Comparison of ENCODE assay signal across 17 cellular contexts in genomic region chr1:81703736-81704463, GRCh38.
DNase-seq lines count a peak whose midpoint lies in the region; ATAC-seq and TF ChIP-seq lines count a peak whose summit lies in the region.
"Had no signal": no experiment of that assay in that cellular context is flagged by ENCODE, and none has a peak within 500 bp of the region (broad histone marks: within the 10 kb centered on the region; RNA-seq: fewer than 3 reads in every experiment).

No MANE protein-coding gene starts in this region.

- no peak overlapping the region for H3K4me3 ChIP-seq in RWPE2 (ENCODE audit: severe bottlenecking)
- no peak overlapping the region for H3K4me3 ChIP-seq in fibroblast of mammary gland (ENCODE audit: control insufficient read depth, low read depth, low read length)
- H3K4me3 ChIP-seq: prostate gland, upper lobe of left lung had no signal

- H3K9me3 ChIP-seq in RWPE2 (ENCODE audit: severe bottlenecking) (no peaks in the 10 kb centered on the region), T-helper 17 cell (ENCODE audit: control insufficient read depth, low read length, poor library complexity, severe bottlenecking) (no peaks in the 10 kb centered on the region)
- H3K9me3 ChIP-seq: prostate gland, upper lobe of left lung had no signal

- DNase-seq in EH (ENCODE audit: low read depth) (peak; percentile 58), RWPE2 (ENCODE audit: low spot score) (no peak), fibroblast of mammary gland (ENCODE audit: low read depth) (peak; percentile 77), osteocyte (ENCODE audit: extremely low spot score, unreplicated experiment) (no peak), T-helper 17 cell (no peak), 8988T (no peak)
- DNase-seq in activated T-helper 2 cell treated with anti-CD3 and anti-CD28 coated beads, Interferon-gamma antibody, Interleukin-2, Interleukin-4, amounts not matched to agents 10 μg/mL and 5 μg/mL and 100 μg/mL, durations not matched to agents 14 hours and 24 hours and 36 hours (ENCODE audit: low spot score), result no peak
- DNase-seq in activated CD8-positive, alpha-beta memory T cell treated with anti-CD3 and anti-CD28 coated beads, Interleukin-2, amount 50 U/mL, for 4 hours, result no peak
- DNase-seq: DMS79 treated with DMSO at 0.1 percent for 48 hours; Kasumi-1; NCI-H2029; NCI-H774; stimulated activated CD8-positive, alpha-beta memory T cell treated with anti-CD3 and anti-CD28 coated beads, Interleukin-4, amount 100 ng/mL, for 48 hours; upper lobe of left lung; WERI-Rb-1 had no signal

- H3K4me3 Mint-ChIP-seq in osteocyte (ENCODE audit: unreplicated experiment) (no peak overlapping the region), T-helper 17 cell (no peak overlapping the region)
- H3K4me3 Mint-ChIP-seq in activated T-helper 2 cell treated with anti-CD3 and anti-CD28 coated beads, Interferon-gamma antibody, Interleukin-2, Interleukin-4, amounts not matched to agents 10 μg/mL and 5 μg/mL and 100 μg/mL, durations not matched to agents 14 hours and 24 hours and 36 hours (ENCODE audit: low read depth), result no peak overlapping the region

- H3K4me1 Mint-ChIP-seq in osteocyte (ENCODE audit: unreplicated experiment) (peaks cover 63% of the 10 kb centered on the region), T-helper 17 cell (no peaks in the 10 kb centered on the region)
- H3K4me1 Mint-ChIP-seq in activated T-helper 2 cell treated with anti-CD3 and anti-CD28 coated beads, Interferon-gamma antibody, Interleukin-2, Interleukin-4, amounts not matched to agents 10 μg/mL and 5 μg/mL and 100 μg/mL, durations not matched to agents 14 hours and 24 hours and 36 hours (ENCODE audit: low read depth), result no peaks in the 10 kb centered on the region

- intact Hi-C loops in activated T-helper 2 cell treated with anti-CD3 and anti-CD28 coated beads, Interferon-gamma antibody, Interleukin-2, Interleukin-4, amounts not matched to agents 10 μg/mL and 5 μg/mL and 100 μg/mL, durations not matched to agents 14 hours and 24 hours and 36 hours (cut with micrococcal nuclease), result no loop called here

- H3K36me3 Mint-ChIP-seq in osteocyte (ENCODE audit: unreplicated experiment), result no peaks in the 10 kb centered on the region
- H3K36me3 Mint-ChIP-seq in T-helper 17 cell (ENCODE audit: low read depth), result peaks cover 2% of the 10 kb centered on the region
- no peaks in the 10 kb centered on the region for H3K36me3 Mint-ChIP-seq in activated T-helper 2 cell treated with anti-CD3 and anti-CD28 coated beads, Interferon-gamma antibody, Interleukin-2, Interleukin-4, amounts not matched to agents 10 μg/mL and 5 μg/mL and 100 μg/mL, durations not matched to agents 14 hours and 24 hours and 36 hours (ENCODE audit: low read depth)
- H3K36me3 Mint-ChIP-seq: activated naive CD4-positive, alpha-beta T cell treated with anti-CD3 and anti-CD28 coated beads, Interleukin-2, amount 50 U/mL, for 72 hours had no signal

- TF ChIP-seq CTCF in RWPE2 (IDR thresholded peaks at IDR 0.05; ENCODE audit: poor library complexity, severe bottlenecking) (no peak), fibroblast of mammary gland (conservative IDR thresholded peaks at IDR 0.05; ENCODE audit: control insufficient read depth, insufficient read depth, low read depth, low read length) (no peak), osteocyte (IDR thresholded peaks at IDR 0.05) (no peak)

- H3K36me3 ChIP-seq in RWPE2 (ENCODE audit: low read depth), result no peaks in the 10 kb centered on the region
- H3K36me3 ChIP-seq: prostate gland, upper lobe of left lung, WERI-Rb-1 had no signal

- peaks cover 51% of the 10 kb centered on the region for H3K4me1 ChIP-seq in RWPE2 (ENCODE audit: insufficient read depth, poor library complexity, severe bottlenecking)

- H3K27me3 ChIP-seq in RWPE2 (ENCODE audit: insufficient read depth, poor library complexity, severe bottlenecking), result no peaks in the 10 kb centered on the region
- H3K27me3 ChIP-seq: upper lobe of left lung had no signal

- peak overlapping the region; percentile 92 for H3K27ac ChIP-seq in RWPE2 (ENCODE audit: poor library complexity, severe bottlenecking)
- H3K27ac ChIP-seq: prostate gland, upper lobe of left lung, WERI-Rb-1 had no signal

- no peaks in the 10 kb centered on the region for H3K9me3 Mint-ChIP-seq in osteocyte (ENCODE audit: unreplicated experiment)
- H3K9me3 Mint-ChIP-seq in activated T-helper 2 cell treated with anti-CD3 and anti-CD28 coated beads, Interferon-gamma antibody, Interleukin-2, Interleukin-4, amounts not matched to agents 10 μg/mL and 5 μg/mL and 100 μg/mL, durations not matched to agents 14 hours and 24 hours and 36 hours, result peaks cover 3% of the 10 kb centered on the region

- H3K27me3 Mint-ChIP-seq in osteocyte (ENCODE audit: unreplicated experiment) (no peaks in the 10 kb centered on the region), T-helper 17 cell (no peaks in the 10 kb centered on the region)
- no peaks in the 10 kb centered on the region for H3K27me3 Mint-ChIP-seq in activated T-helper 2 cell treated with anti-CD3 and anti-CD28 coated beads, Interferon-gamma antibody, Interleukin-2, Interleukin-4, amounts not matched to agents 10 μg/mL and 5 μg/mL and 100 μg/mL, durations not matched to agents 14 hours and 24 hours and 36 hours (ENCODE audit: low read depth)

- peak overlapping the region; percentile 79 for H3K27ac Mint-ChIP-seq in osteocyte (ENCODE audit: unreplicated experiment)
- H3K27ac Mint-ChIP-seq in T-helper 17 cell, result no peak overlapping the region
- H3K27ac Mint-ChIP-seq in activated T-helper 2 cell treated with anti-CD3 and anti-CD28 coated beads, Interferon-gamma antibody, Interleukin-2, Interleukin-4, amounts not matched to agents 10 μg/mL and 5 μg/mL and 100 μg/mL, durations not matched to agents 14 hours and 24 hours and 36 hours, result no peak overlapping the region
- H3K27ac Mint-ChIP-seq: activated naive CD4-positive, alpha-beta T cell treated with anti-CD3 and anti-CD28 coated beads, Interleukin-2, amount 50 U/mL, for 72 hours had no signal

- ATAC-seq in RWPE2 (ENCODE audit: low read depth) (peak; percentile 32), T-helper 17 cell (no peak)
- ATAC-seq: activated naive CD4-positive, alpha-beta T cell treated with anti-CD3 and anti-CD28 coated beads, Interleukin-2, amount 50 U/mL, for 72 hours had no signal

Comparison
In these comparisons a context has a peak if more than half of its experiments do, and no peak if none do; other contexts are left out.
1. DNase-seq: peak in EH (single experiment) and fibroblast of mammary gland (single experiment); none in RWPE2 (single experiment), osteocyte (single experiment), T-helper 17 cell (0 of 3), 8988T (single experiment), activated T-helper 2 cell treated with anti-CD3 and anti-CD28 coated beads, Interferon-gamma antibody, Interleukin-2, Interleukin-4, amounts not matched to agents 10 μg/mL and 5 μg/mL and 100 μg/mL, durations not matched to agents 14 hours and 24 hours and 36 hours (single experiment) and activated CD8-positive, alpha-beta memory T cell treated with anti-CD3 and anti-CD28 coated beads, Interleukin-2, amount 50 U/mL, for 4 hours (single experiment).